ENCODE assay signal across 24 cellular contexts in genomic region chr1:201138311-201138840, GRCh38. TPM values are rescaled to one million over a fixed set of nuclear protein-coding genes. Genes with fewer than 3 reads are reported as not detected.
DNase-seq lines count a peak whose midpoint lies in the region; ATAC-seq and TF ChIP-seq lines count a peak whose summit lies in the region.
"Had no signal": no experiment of that assay in that cellular context is flagged by ENCODE, and none has a peak within 500 bp of the region (broad histone marks: within the 10 kb centered on the region; RNA-seq: fewer than 3 reads in every experiment).

No MANE protein-coding gene starts in this region.

- H3K4me1 Mint-ChIP-seq in progenitor cell of endocrine pancreas (ENCODE audit: low read depth): no peaks in the 10 kb centered on the region
- H3K4me1 Mint-ChIP-seq: CD4-positive, CD25-positive, alpha-beta regulatory T cell had no signal

- no peak overlapping the region for H3K4me2 ChIP-seq in MM.1S (ENCODE audit: low read depth, low read length)
- H3K4me2 ChIP-seq: A549, PC-9 had no signal

- H4K20me1 ChIP-seq in MM.1S (ENCODE audit: insufficient read depth, low read length): no peaks in the 10 kb centered on the region

- H3K27ac ChIP-seq in AG04450 (ENCODE audit: low read depth, low read length) (peak overlapping the region; percentile 60), layer of hippocampus (ENCODE audit: low read depth, low read length) (peak overlapping the region; percentile 38), stomach (peak overlapping the region in 4 of 5 donors; percentile 59 to 81 (median 76)), MM.1S (ENCODE audit: low read length) (no peak overlapping the region)
- H3K27ac ChIP-seq: PC-9 had no signal

- H3K9me2 ChIP-seq in MM.1S (replicated peaks; ENCODE audit: insufficient read depth, low read length): no peaks in the 10 kb centered on the region

- DNase-seq in AG04450 (ENCODE audit: low read depth, low spot score) (no peak), stomach (no peak), progenitor cell of endocrine pancreas (ENCODE audit: low spot score, unreplicated experiment) (no peak), MM.1S (no peak), SHP77 treated with DMSO at 0.1 percent for 48 hours (lab: John Stamatoyannopoulos, UW) (no peak)
- DNase-seq in stimulated activated CD4-positive, alpha-beta T cell treated with anti-CD3 and anti-CD28 coated beads, Interleukin-12 subunit alpha, Interleukin-12 subunit beta, amount 100 ng/mL, for 4 hours: no peak
- DNase-seq: activated CD4-positive, alpha-beta T cell treated with anti-CD3 and anti-CD28 coated beads for 48 hours; activated naive CD4-positive, alpha-beta T cell treated with anti-CD3 and anti-CD28 coated beads for 36 hours; CD4-positive, CD25-positive, alpha-beta regulatory T cell; DND-41; NCI-H1092 treated with DMSO at 0.1 percent for 48 hours; NCI-H526 treated with DMSO at 0.1 percent for 48 hours; stimulated activated CD4-positive, alpha-beta T cell treated with anti-CD3 and anti-CD28 coated beads, Interleukin-2, amount 100 ng/mL, for 24 hours had no signal

- peak; percentile 2; the same call in 2 of the 3 replicates for ATAC-seq in SK-N-SH treated with all-trans-retinoic acid at 6 μM for 48 hours
- ATAC-seq: HCT116 had no signal

- CTCF ChIA-PET in AG04450 (lab: Charles Lee): interaction anchor here (2.0 to 3.1 kb wide), 3 partner anchors 11 to 167 kb away, joined by 8 to 18 read pairs (median 10); no protein-coding TSS in a partner anchor

- TF ChIP-seq CTCF in AG04450 (IDR thresholded peaks at IDR 0.05; ENCODE audit: low read depth, low read length) (no peak), stomach (IDR thresholded peaks at IDR 0.05) (no peak), progenitor cell of endocrine pancreas (IDR thresholded peaks at IDR 0.05; ENCODE audit: unreplicated experiment) (no peak), MM.1S (IDR thresholded peaks at IDR 0.05; ENCODE audit: low read length) (no peak)

- POLR2A ChIA-PET in AG04450 (lab: Yijun Ruan, JAX): interaction anchor here (1.4 kb wide), 1 partner anchor 16 kb away, joined by 4 read pairs; the partner anchor contains the start of gene TMEM9

- TF ChIP-seq EP300 in stomach (IDR thresholded peaks at IDR 0.05): no peak

- no peak overlapping the region for H2AFZ ChIP-seq in MM.1S (ENCODE audit: low read length)
- H2AFZ ChIP-seq: PC-9 had no signal

- H3K4me1 ChIP-seq in stomach (peaks cover 15 to 29% (median 22%) of the 10 kb centered on the region in 4 donors), MM.1S (ENCODE audit: low read length) (no peaks in the 10 kb centered on the region)

- peaks cover 26% of the 10 kb centered on the region for H3K36me3 Mint-ChIP-seq in progenitor cell of endocrine pancreas (ENCODE audit: insufficient read depth)

- no peaks in the 10 kb centered on the region for H3F3A ChIP-seq in MM.1S (ENCODE audit: insufficient read depth, low read length)

- 51 to 81% (median 67%) methylated on average over 5 to 6 of the region's 6 CpGs for WGBS in stomach, 5 donors

- no peak overlapping the region for H3K27ac Mint-ChIP-seq in progenitor cell of endocrine pancreas
- H3K27ac Mint-ChIP-seq: activated naive CD4-positive, alpha-beta T cell treated with anti-CD3 and anti-CD28 coated beads for 36 hours; CD4-positive, CD25-positive, alpha-beta regulatory T cell had no signal

- intact Hi-C loops in stomach (cut with DNase I; ENCODE audit: low total_unique reads): no loop called here

- H3K79me2 ChIP-seq in MM.1S (ENCODE audit: low read length): no peaks in the 10 kb centered on the region

- no peaks in the 10 kb centered on the region for H3K9me3 Mint-ChIP-seq in progenitor cell of endocrine pancreas (ENCODE audit: low read depth)
- H3K9me3 Mint-ChIP-seq: activated naive CD4-positive, alpha-beta T cell treated with anti-CD3 and anti-CD28 coated beads for 36 hours; CD4-positive, CD25-positive, alpha-beta regulatory T cell had no signal

- TF ChIP-seq POLR2A in stomach (IDR thresholded peaks at IDR 0.05): no peak

- H3K27me3 Mint-ChIP-seq in progenitor cell of endocrine pancreas: no peaks in the 10 kb centered on the region
- H3K27me3 Mint-ChIP-seq: CD4-positive, CD25-positive, alpha-beta regulatory T cell had no signal

- H3K9me3 ChIP-seq in AG04450 (ENCODE audit: control insufficient read depth, insufficient read depth, low read length) (no peaks in the 10 kb centered on the region), stomach (no peaks in the 10 kb centered on the region), MM.1S (replicated peaks; ENCODE audit: insufficient read depth, low read length) (no peaks in the 10 kb centered on the region)
- H3K9me3 ChIP-seq: A549, body of pancreas, testis had no signal

- no peak overlapping the region for H3K4me3 Mint-ChIP-seq in progenitor cell of endocrine pancreas (ENCODE audit: low read depth)
- H3K4me3 Mint-ChIP-seq: activated naive CD4-positive, alpha-beta T cell treated with anti-CD3 and anti-CD28 coated beads for 36 hours; CD4-positive, CD25-positive, alpha-beta regulatory T cell had no signal

- peaks cover 34 to 82% (median 76%) of the 10 kb centered on the region in 4 donors for H3K36me3 ChIP-seq in stomach
- H3K36me3 ChIP-seq in MM.1S (replicated peaks; ENCODE audit: insufficient read depth, low read length): no peaks in the 10 kb centered on the region

- H3K4me3 ChIP-seq in AG04450 (ENCODE audit: low read depth, low read length) (no peak overlapping the region), stomach (no peak overlapping the region), MM.1S (ENCODE audit: low read length) (no peak overlapping the region)
- H3K4me3 ChIP-seq: A549, body of pancreas, PC-9, testis had no signal

- H3K9ac ChIP-seq in MM.1S (ENCODE audit: low read length): no peak overlapping the region

- H3K27me3 ChIP-seq in AG04450 (ENCODE audit: control insufficient read depth, insufficient read depth, low read length) (no peaks in the 10 kb centered on the region), layer of hippocampus (ENCODE audit: control insufficient read depth, insufficient read depth, low read length) (no peaks in the 10 kb centered on the region), stomach (no peaks in the 10 kb centered on the region), MM.1S (replicated peaks; ENCODE audit: insufficient read depth, low read length) (no peaks in the 10 kb centered on the region)
- H3K27me3 ChIP-seq: body of pancreas, testis had no signal

TF ChIP-seq in SK-N-SH treated with all-trans-retinoic acid at 6 μM for 48 hours, 23 proteins besides CTCF, POLR2A, EP300 and RAD21:
- no peak for TF ChIP-seq TCF4 (CRISPR knock-in tag; IDR thresholded peaks at IDR 0.05; ENCODE audit: borderline replicate concordance)

RNA-seq across cellular contexts. Expression of gene ASCL5, which starts 11.4 kb away (rescaled TPM):
- polyA plus RNA-seq in AG04450 (2011; rRNA removed) (not detected in 2 replicates), stomach (under 1 TPM in 2 of 3 donors, not detected in 1; 0.10 to 0.19 TPM)
- not detected in 2 replicates for polyA minus RNA-seq in AG04450 (2011; rRNA and poly(A)+ RNA removed)
- total RNA-seq in stomach (under 1 TPM in 1 of 5 donors, not detected in 4; 0.18 TPM), progenitor cell of endocrine pancreas (0.26 and 0.36 TPM in 2 replicates)
- total RNA-seq: activated naive CD4-positive, alpha-beta T cell treated with anti-CD3 and anti-CD28 coated beads for 36 hours; dermis microvascular lymphatic vessel endothelial cell; lung microvascular endothelial cell; right cardiac atrium had no signal
- polyA plus RNA-seq: neural cell, right cardiac atrium had no signal

RNA-seq across cellular contexts. Expression of gene TMEM9, which starts 15.9 kb away (rescaled TPM):
- polyA plus RNA-seq in AG04450 (2011; rRNA removed): 81.7 and 103 TPM in 2 replicates
- polyA minus RNA-seq in AG04450 (2011; rRNA and poly(A)+ RNA removed): 54.5 and 72.0 TPM in 2 replicates
- total RNA-seq in stomach: 10 to 100 TPM; 21.7 to 51.8 (median 47.8) TPM
- 10 to 100 TPM; 22.0 to 53.8 (median 48.1) TPM for polyA plus RNA-seq in stomach
- 146 TPM in 2 replicates for total RNA-seq in progenitor cell of endocrine pancreas

RNA-seq across cellular contexts. Expression of gene CACNA1S, which starts 26.1 kb away (rescaled TPM):
- not detected in 2 replicates for polyA plus RNA-seq in AG04450 (2011; rRNA removed)
- polyA minus RNA-seq in AG04450 (2011; rRNA and poly(A)+ RNA removed): not detected in 2 replicates
- total RNA-seq in stomach: under 1 TPM in 2 of 5 donors, not detected in 3; under 0.01 to 0.18 TPM
- polyA plus RNA-seq in stomach: not detected
- 0.05 TPM in 1 of 2 replicates, not detected in the other for total RNA-seq in progenitor cell of endocrine pancreas
- total RNA-seq: activated naive CD4-positive, alpha-beta T cell treated with anti-CD3 and anti-CD28 coated beads for 36 hours; CD4-positive, CD25-positive, alpha-beta regulatory T cell; dermis microvascular lymphatic vessel endothelial cell; lung microvascular endothelial cell; PC-9 had no signal
- polyA plus RNA-seq: CD4-positive, CD25-positive, alpha-beta regulatory T cell; right cardiac atrium had no signal

RNA-seq across cellular contexts. Expression of gene IGFN1, which starts 52.2 kb away (rescaled TPM):
- 0.01 TPM in 1 of 2 replicates, not detected in the other for polyA plus RNA-seq in AG04450 (2011; rRNA removed)
- polyA minus RNA-seq in AG04450 (2011; rRNA and poly(A)+ RNA removed): 0.05 TPM in 1 of 2 replicates, not detected in the other
- under 1 TPM in 2 of 5 donors, not detected in 3; under 0.01 to 0.55 TPM for total RNA-seq in stomach
- under 1 TPM; under 0.01 to 0.15 (median 0.05) TPM for polyA plus RNA-seq in stomach
- total RNA-seq in progenitor cell of endocrine pancreas: 0.38 and 0.44 TPM in 2 replicates
- total RNA-seq: activated naive CD4-positive, alpha-beta T cell treated with anti-CD3 and anti-CD28 coated beads for 36 hours; CD4-positive, CD25-positive, alpha-beta regulatory T cell; dermis microvascular lymphatic vessel endothelial cell; lung microvascular endothelial cell had no signal
- polyA plus RNA-seq: CD4-positive, CD25-positive, alpha-beta regulatory T cell; neural cell had no signal
